In genomic region chr1:93716974-93717373, GRCh38 we compare ENCODE assay signal across 10 cellular contexts. TPM values are rescaled to one million over a fixed set of nuclear protein-coding genes. Genes with fewer than 3 reads are reported as not detected.
A peak's percentile ranks its signal among the peaks of the same experiment; 100 is the strongest.
DNase-seq lines count a peak whose midpoint lies in the region; ATAC-seq, FAIRE-seq and TF ChIP-seq lines count a peak whose summit lies in the region.
"Had no signal": no experiment of that assay in that cellular context is flagged by ENCODE, and none has a peak within 500 bp of the region (broad histone marks: within the 10 kb centered on the region; RNA-seq: fewer than 3 reads in every experiment).

No MANE protein-coding gene starts in this region.

- in situ Hi-C loops in KBM-7 (cut with MboI; ENCODE audit: low pct_unique_long_range_greater_than_20kb, low sequenced_read_pairs) = no loop called here

- no peak overlapping the region for H3K27ac ChIP-seq in keratinocyte (ENCODE audit: control insufficient read depth, insufficient read depth, low read length)

- H3K27ac Mint-ChIP-seq in WTC11 (no peak overlapping the region), immature natural killer cell (no peak overlapping the region)
- H3K27ac Mint-ChIP-seq: activated naive CD4-positive, alpha-beta T cell treated with anti-CD3 and anti-CD28 coated beads, Interleukin-2, amount 50 U/mL, for 24 hours had no signal

- no peak overlapping the region for H3K4me3 Mint-ChIP-seq in WTC11
- no peak overlapping the region for H3K4me3 Mint-ChIP-seq in immature natural killer cell
- H3K4me3 Mint-ChIP-seq: activated naive CD4-positive, alpha-beta T cell treated with anti-CD3 and anti-CD28 coated beads, Interleukin-2, amount 50 U/mL, for 24 hours had no signal

- dilution Hi-C loops in keratinocyte (cut with MboI; ENCODE audit: extremely low pct_ligation_motif_present, low sequenced_read_pairs) = no loop called here

- H4K20me1 ChIP-seq in keratinocyte (ENCODE audit: control insufficient read depth, extremely low read depth, insufficient read depth, low read length) = no peaks in the 10 kb centered on the region

- H3K79me2 ChIP-seq in keratinocyte (ENCODE audit: control insufficient read depth, insufficient read depth, low read length) = no peaks in the 10 kb centered on the region

- FAIRE-seq in keratinocyte (lab: Jason Lieb, UNC) = peak; percentile 79
- FAIRE-seq: G401.6 had no signal

- H3K36me3 ChIP-seq in keratinocyte (ENCODE audit: control insufficient read depth in 2 of 2, extremely low read depth in 1 of 2, insufficient read depth in 2 of 2, low read length in 2 of 2) = no peaks in the 10 kb centered on the region

- no peak overlapping the region for H2AFZ ChIP-seq in keratinocyte (ENCODE audit: control insufficient read depth, low read length)

- POLR2A ChIA-PET in WTC11 (lab: Charles Lee) = no interaction called here

- no peaks in the 10 kb centered on the region for H3K27me3 Mint-ChIP-seq in WTC11 (ENCODE audit: low read depth)
- peaks cover 0 to 2% (median 2%) of the 10 kb centered on the region in 3 donors for H3K27me3 Mint-ChIP-seq in immature natural killer cell (ENCODE audit: low read depth in 3 of 3)
- H3K27me3 Mint-ChIP-seq: activated naive CD4-positive, alpha-beta T cell treated with anti-CD3 and anti-CD28 coated beads, Interleukin-2, amount 50 U/mL, for 24 hours had no signal

- no peak overlapping the region for H3K9ac ChIP-seq in keratinocyte (ENCODE audit: control insufficient read depth, extremely low read depth, insufficient read depth, low read length)

- H3K36me3 Mint-ChIP-seq in WTC11 (no peaks in the 10 kb centered on the region), immature natural killer cell (peaks cover 0 to 7% (median 4%) of the 10 kb centered on the region in 3 donors)

- CTCF ChIA-PET in WTC11 (lab: Charles Lee) = interaction anchor here (1.2 to 1.8 kb wide), 2 partner anchors 88 to 97 kb away, joined by 3 to 4 read pairs; no protein-coding TSS in a partner anchor

- H3K9me3 Mint-ChIP-seq in WTC11 (no peaks in the 10 kb centered on the region), immature natural killer cell (peaks cover 0 to 4% (median 0%) of the 10 kb centered on the region in 6 donors)
- H3K9me3 Mint-ChIP-seq: activated naive CD4-positive, alpha-beta T cell treated with anti-CD3 and anti-CD28 coated beads, Interleukin-2, amount 50 U/mL, for 24 hours had no signal

- no peak overlapping the region for H3K4me2 ChIP-seq in keratinocyte (ENCODE audit: control insufficient read depth, extremely low read depth, insufficient read depth, low read depth, low read length)

- H3K4me1 ChIP-seq in keratinocyte (ENCODE audit: control insufficient read depth, extremely low read depth, insufficient read depth, low read length) = peaks cover 7% of the 10 kb centered on the region

- peak; percentile 64 for ATAC-seq in HG03039 (IDR thresholded peaks at IDR 0.05; ENCODE audit: unreplicated experiment)
- peak; percentile 36; the same call in 1 of the 2 replicates for ATAC-seq in WTC11

- H3K4me1 Mint-ChIP-seq in WTC11 (peaks cover 14% of the 10 kb centered on the region), immature natural killer cell (peaks cover 8 to 18% of the 10 kb centered on the region in 2 donors)

- H3K4me3 ChIP-seq in keratinocyte (ENCODE audit: control insufficient read depth in 2 of 3, extremely low read depth in 1 of 3, insufficient read depth in 2 of 3, low read depth in 1 of 3, low read length in 3 of 3) = no peak overlapping the region

- no peaks in the 10 kb centered on the region for H3K27me3 ChIP-seq in keratinocyte (ENCODE audit: control insufficient read depth, extremely low read depth, insufficient read depth, low read length)

- DNase-seq in ELR (ENCODE audit: low read depth) (peak; percentile 84), WTC11 (ENCODE audit: low spot score) (no peak), keratinocyte (ENCODE audit: low read depth, low spot score) (peak; percentile 60), immature natural killer cell (no peak), NCI-H1092 treated with DMSO at 0.1 percent for 48 hours (lab: John Stamatoyannopoulos, UW) (no peak), NCI-H82 treated with DMSO at 0.1 percent for 48 hours (lab: John Stamatoyannopoulos, UW; ENCODE audit: unreplicated experiment) (no peak), KBM-7 (no peak)

- peaks cover 4% of the 10 kb centered on the region for H3K9me3 ChIP-seq in keratinocyte (ENCODE audit: control insufficient read depth, low read depth, low read length)

- H3K9me1 ChIP-seq in keratinocyte (ENCODE audit: control insufficient read depth, extremely low read depth, insufficient read depth, low read length) = no peaks in the 10 kb centered on the region

- TF ChIP-seq CTCF in WTC11 (IDR thresholded peaks at IDR 0.05) = no peak
- TF ChIP-seq CTCF in keratinocyte (optimal IDR thresholded peaks at IDR 0.05 in 1 of 3, IDR thresholded peaks at IDR 0.05 in 1 of 3, conservative IDR thresholded peaks at IDR 0.05 in 1 of 3; ENCODE audit: extremely low read depth in 1 of 3, insufficient read depth in 2 of 3, low read length in 3 of 3) = no peak

TF ChIP-seq in WTC11, 78 proteins besides CTCF, POLR2A, EP300 and RAD21 (continues in another document):
- TF ChIP-seq SP1 (CRISPR knock-in tag; conservative IDR thresholded peaks at IDR 0.05) = no peak
- TF ChIP-seq RORB (CRISPR knock-in tag; IDR thresholded peaks at IDR 0.05) = no peak
- no peak for TF ChIP-seq MYBL2 (CRISPR knock-in tag; IDR thresholded peaks at IDR 0.05)
- TF ChIP-seq NR3C1 (CRISPR knock-in tag; conservative IDR thresholded peaks at IDR 0.05; ENCODE audit: low read depth) = no peak
- TF ChIP-seq GABPB1 (CRISPR knock-in tag; IDR thresholded peaks at IDR 0.05) = no peak
- no peak for TF ChIP-seq ZNF317 (CRISPR knock-in tag; IDR thresholded peaks at IDR 0.05; ENCODE audit: borderline replicate concordance, low read depth)
- no peak for TF ChIP-seq E2F5 (CRISPR knock-in tag; IDR thresholded peaks at IDR 0.05)
- TF ChIP-seq PRDM15 (CRISPR knock-in tag; IDR thresholded peaks at IDR 0.05) = no peak
- no peak for TF ChIP-seq NFE2L1 (CRISPR knock-in tag; IDR thresholded peaks at IDR 0.05)
- TF ChIP-seq ESRRA (CRISPR knock-in tag; IDR thresholded peaks at IDR 0.05; ENCODE audit: borderline replicate concordance) = no peak
- TF ChIP-seq TCF7 (CRISPR knock-in tag; IDR thresholded peaks at IDR 0.05; ENCODE audit: low read depth) = no peak
- TF ChIP-seq NFATC4 (CRISPR knock-in tag; IDR thresholded peaks at IDR 0.05) = no peak
- TF ChIP-seq ZNF219 (CRISPR knock-in tag; IDR thresholded peaks at IDR 0.05; ENCODE audit: borderline replicate concordance) = no peak
- no peak for TF ChIP-seq TP53 (CRISPR knock-in tag; IDR thresholded peaks at IDR 0.05)
- TF ChIP-seq SMAD4 (CRISPR knock-in tag; IDR thresholded peaks at IDR 0.05) = no peak

RNA-seq across cellular contexts. Expression of gene BCAR3, which starts 35.3 kb away (rescaled TPM):
- total RNA-seq in WTC11 (2021) = 9.3 to 14.8 TPM (median 9.6 TPM) in 3 replicates
- polyA plus RNA-seq in keratinocyte (51.2 to 95.4 TPM (median 77.2 TPM) in 3 replicates), immature natural killer cell (under 1 TPM in 2 of 3 donors, not detected in 1; 0.27 to 0.43 TPM)
- polyA plus RNA-seq in keratinocyte (2011; ENCODE audit: low read depth) = 38.7 TPM
- polyA plus RNA-seq in keratinocyte (2011; cell fraction: cytosol; rRNA removed) = 67.5 and 68.4 TPM in 2 replicates
- 113 and 127 TPM in 2 replicates for polyA plus RNA-seq in keratinocyte (2011; cell fraction: nucleus; rRNA removed)
- 50.7 and 81.5 TPM in 2 replicates for polyA plus RNA-seq in keratinocyte (2012; ENCODE audit: low replicate concordance)
- polyA minus RNA-seq in keratinocyte = 46.0 to 84.4 TPM (median 64.1 TPM) in 3 replicates
- 90.7 TPM for polyA minus RNA-seq in keratinocyte (2011; cell fraction: cytosol; rRNA and poly(A)+ RNA removed)
- 83.5 and 121 TPM in 2 replicates for polyA minus RNA-seq in keratinocyte (2011; cell fraction: nucleus; rRNA and poly(A)+ RNA removed)

Comparison
In these comparisons a context has a peak if more than half of its experiments do, and no peak if none do; other contexts are left out.
1. DNase-seq: peak in ELR (single experiment) and keratinocyte (single experiment); none in WTC11 (single experiment), immature natural killer cell (0 of 3), NCI-H1092 treated with DMSO at 0.1 percent for 48 hours (single experiment), NCI-H82 treated with DMSO at 0.1 percent for 48 hours (single experiment) and KBM-7 (single experiment).
2. RNA of gene BCAR3, which starts 35.3 kb away (polyA plus RNA-seq): 38.7 to 127 TPM in keratinocyte; 0.27 to 0.43 TPM in immature natural killer cell; every median in the first group is over 10 times any median in the second.